ENCODE assay signal across 9 cellular contexts in genomic region chr10:47299989-47300931, GRCh38. TPM values are rescaled to one million over a fixed set of nuclear protein-coding genes. Genes with fewer than 3 reads are reported as not detected.
A peak's percentile ranks its signal among the peaks of the same experiment; 100 is the strongest.
DNase-seq lines count a peak whose midpoint lies in the region; ATAC-seq and TF ChIP-seq lines count a peak whose summit lies in the region.
"Had no signal": no experiment of that assay in that cellular context is flagged by ENCODE, and none has a peak within 500 bp of the region (broad histone marks: within the 10 kb centered on the region; RNA-seq: fewer than 3 reads in every experiment).

TSS of gene GDF10 (plus strand) at chr10:47300197. CDS start at chr10:47300652, 455 bp downstream.

- H3K9ac ChIP-seq in ES-I3 (ENCODE audit: low read depth, low read length) (peak within 1 kb of the TSS; percentile 52), skeletal muscle tissue (ENCODE audit: low read depth in 1 of 3, low read length in 3 of 3) (peak within 1 kb of the TSS in 1 of 3 donors; percentile 54)

- peak; percentile 63 for ATAC-seq in left ventricle myocardium superior
- ATAC-seq in GM21576 (IDR thresholded peaks at IDR 0.05; ENCODE audit: unreplicated experiment): no peak

- no peaks in the 10 kb centered on the region for H3K9me3 ChIP-seq in ES-I3 (ENCODE audit: control insufficient read depth, insufficient read depth, low read length)
- no peaks in the 10 kb centered on the region for H3K9me3 ChIP-seq in skeletal muscle tissue (ENCODE audit: control insufficient read depth in 3 of 3, low read length in 3 of 3)
- H3K9me3 ChIP-seq in PC-9 (ENCODE audit: insufficient read depth, low read depth): no peaks in the 10 kb centered on the region

- in situ Hi-C loops in G401 (cut with HindIII; ENCODE audit: low sequenced_read_pairs): no loop called here

- POLR2A ChIA-PET in PC-9 (lab: Charles Lee; ENCODE audit: unreplicated experiment): no interaction called here

- TF ChIP-seq CTCF in PC-9 (conservative IDR thresholded peaks at IDR 0.05): no peak

- H2AFZ ChIP-seq in PC-9: no peak within 1 kb of the TSS

- H3K79me2 ChIP-seq in PC-9 (ENCODE audit: low read depth): no peaks in the 10 kb centered on the region

- no peak within 1 kb of the TSS for H3K4me2 ChIP-seq in PC-9

- H3K4me3 ChIP-seq in skeletal muscle tissue (ENCODE audit: low read length in 3 of 3) (peak within 1 kb of the TSS; percentile 14 to 61 (median 51)), PC-9 (no peak within 1 kb of the TSS)

- H4K20me1 ChIP-seq in PC-9 (ENCODE audit: insufficient read depth): no peaks in the 10 kb centered on the region

- H3K27me3 ChIP-seq in skeletal muscle tissue (ENCODE audit: control insufficient read depth in 3 of 3, insufficient read depth in 3 of 3, low read length in 3 of 3): peaks cover 33 to 40% (median 37%) of the 10 kb centered on the region in 3 donors
- peaks cover under 1% of the 10 kb centered on the region; the same call in 1 of the 2 replicates for H3K27me3 ChIP-seq in PC-9 (ENCODE audit: insufficient read depth, low read depth)

- H3K27ac ChIP-seq in skeletal muscle tissue (ENCODE audit: low read depth, low read length) (no peak within 1 kb of the TSS), PC-9 (no peak within 1 kb of the TSS)
- H3K27ac ChIP-seq: HL-60 had no signal

- DNase-seq in activated T-cell treated with anti-CD3 and anti-CD28 coated beads for 48 hours (ENCODE audit: low read depth): peak; percentile 21
- no peak for DNase-seq in left ventricle myocardium superior
- no peak for DNase-seq in dedifferentiated amniotic fluid mesenchymal stem cell (ENCODE audit: extremely low spot score)
- DNase-seq in PC-9: no peak
- DNase-seq in G401 (ENCODE audit: low spot score): no peak

- BruUV-seq in PC-9 (replicated peaks; lab: Mats Ljungman, UMichigan): no TSS peak

- intact Hi-C loops in left ventricle myocardium superior (cut with micrococcal nuclease) (no loop called here), PC-9 (cut with micrococcal nuclease; ENCODE audit: unreplicated experiment) (no loop called here)

- no peaks in the 10 kb centered on the region for H3K36me3 ChIP-seq in ES-I3 (ENCODE audit: insufficient read depth, low read length)
- H3K36me3 ChIP-seq in skeletal muscle tissue (ENCODE audit: control insufficient read depth in 3 of 3, insufficient read depth in 3 of 3, low read length in 3 of 3): no peaks in the 10 kb centered on the region
- H3K36me3 ChIP-seq in PC-9 (ENCODE audit: low read depth): no peaks in the 10 kb centered on the region

- no peaks in the 10 kb centered on the region for H3F3A ChIP-seq in PC-9 (ENCODE audit: insufficient read depth, low read depth)

- H3K9me2 ChIP-seq in PC-9 (ENCODE audit: insufficient read depth): no peaks in the 10 kb centered on the region

- H3K4me1 ChIP-seq in ES-I3 (ENCODE audit: insufficient read depth, low read length) (no peaks in the 10 kb centered on the region), skeletal muscle tissue (ENCODE audit: control insufficient read depth in 3 of 3, insufficient read depth in 3 of 3, low read length in 3 of 3) (peaks cover 0 to 9% (median 5%) of the 10 kb centered on the region in 3 donors), PC-9 (replicated peaks; ENCODE audit: insufficient read depth) (peaks cover 8% of the 10 kb centered on the region; the same call in 1 of the 2 replicates)

- CTCF ChIA-PET in PC-9 (lab: Charles Lee): no interaction called here

RNA-seq across cellular contexts. Expression of gene GDF10, which starts in this region (rescaled TPM):
- total RNA-seq in left ventricle myocardium superior (0.32 TPM), skeletal muscle tissue (1.0 TPM), PC-9 (2021) (not detected in 2 replicates)
- not detected in 2 replicates for total RNA-seq in G401 (2014; rRNA removed; shearing (Covaris generic))

Comparison
In these comparisons a context has a peak if more than half of its experiments do, and no peak if none do; other contexts are left out.
1. Peak in ATAC-seq in left ventricle myocardium superior; RNA of the gene not detected or under 1 TPM.